Comparison of ENCODE assay signal across 8 cellular contexts in genomic region chr2:231052494-231053451, GRCh38. TPM values are rescaled to one million over a fixed set of nuclear protein-coding genes. Genes with fewer than 3 reads are reported as not detected.
DNase-seq lines count a peak whose midpoint lies in the region; ATAC-seq and TF ChIP-seq lines count a peak whose summit lies in the region.

No MANE protein-coding gene starts in this region.

- H3K9me3 ChIP-seq in Loucy (ENCODE audit: insufficient read depth, low read depth, low read length) (no peaks in the 10 kb centered on the region), transverse colon (no peaks in the 10 kb centered on the region)

- peak; percentile 4 for TF ChIP-seq POLR2A in transverse colon (IDR thresholded peaks at IDR 0.05)

- intact Hi-C loops in cardiac septum (cut with DNase I) (loop anchor here (5.0 to 10.0 kb wide), 2 partner anchors 230 to 732 kb away; partner anchors contain the start of genes COPS7B and PDE6D), transverse colon (cut with DNase I; ENCODE audit: low total_unique reads) (no loop called here)

- H3K4me2 ChIP-seq in Loucy (ENCODE audit: low read depth, low read length, poor library complexity, severe bottlenecking): peak overlapping the region; percentile 78

- peaks cover 19% of the 10 kb centered on the region for H3K4me1 Mint-ChIP-seq in activated naive CD8-positive, alpha-beta T cell (ENCODE audit: low read depth)

- WGBS in transverse colon (ENCODE audit: low coverage in 1 of 2), 2 donors: 11 to 20% methylated on average over 2 to 43 of the region's 62 CpGs

- H3K27me3 Mint-ChIP-seq in activated naive CD8-positive, alpha-beta T cell: peaks cover 2% of the 10 kb centered on the region

- H3K79me2 ChIP-seq in Loucy (ENCODE audit: insufficient read depth, low read length): peaks cover 10% of the 10 kb centered on the region

- peak overlapping the region; percentile 73 for H3K9ac ChIP-seq in Loucy (ENCODE audit: low read depth, low read length, poor library complexity, severe bottlenecking)

- H3K4me3 Mint-ChIP-seq in activated naive CD8-positive, alpha-beta T cell: peak overlapping the region; percentile 89

- TF ChIP-seq CTCF in Loucy (conservative IDR thresholded peaks at IDR 0.05; ENCODE audit: low read length): peak; percentile 83
- peak; percentile 86 to 95 (median 92) for TF ChIP-seq CTCF in transverse colon (IDR thresholded peaks at IDR 0.05)

- peak; percentile 92 for DNase-seq in ELF-1 (ENCODE audit: low read depth, low spot score)
- DNase-seq in GOT3 (lab: John Stamatoyannopoulos, UW): peak; percentile 75
- DNase-seq in cardiac septum (ENCODE audit: low spot score): peak; percentile 93
- peak; percentile 83 for DNase-seq in pons (ENCODE audit: low spot score)
- DNase-seq in transverse colon: peak; percentile 87

- H3K36me3 Mint-ChIP-seq in activated naive CD8-positive, alpha-beta T cell: peaks cover 2% of the 10 kb centered on the region

- no peak for TF ChIP-seq EP300 in transverse colon (IDR thresholded peaks at IDR 0.05; ENCODE audit: low read depth)

- H3K27me3 ChIP-seq in Loucy (ENCODE audit: insufficient read depth, low read length, poor library complexity, severe bottlenecking) (peaks cover 5% of the 10 kb centered on the region), transverse colon (no peaks in the 10 kb centered on the region)

- H3K36me3 ChIP-seq in Loucy (ENCODE audit: insufficient read depth, low read length): no peaks in the 10 kb centered on the region
- no peaks in the 10 kb centered on the region for H3K36me3 ChIP-seq in transverse colon

- H3K27ac ChIP-seq in transverse colon: peak overlapping the region; percentile 52 to 80 (median 72)

- in situ Hi-C loops in transverse colon (cut with MboI; ENCODE audit: low pct_ligation_motif_present in 1 of 4, low pct_unique_long_range_greater_than_20kb in 1 of 4, low sequenced_read_pairs in 3 of 4): no loop called here

- no peaks in the 10 kb centered on the region for H3K9me3 Mint-ChIP-seq in activated naive CD8-positive, alpha-beta T cell (ENCODE audit: low read depth)

- ATAC-seq in SK-N-SH treated with all-trans-retinoic acid at 6 μM for 48 hours: peak; percentile 91

- peak overlapping the region; percentile 97 for H2AFZ ChIP-seq in Loucy (ENCODE audit: low read length)

- peak overlapping the region; percentile 61 for H3K27ac Mint-ChIP-seq in activated naive CD8-positive, alpha-beta T cell

- peak overlapping the region; percentile 83 for H3K4me3 ChIP-seq in Loucy (ENCODE audit: low read length, poor library complexity, severe bottlenecking)
- peak overlapping the region; percentile 45 to 59 (median 50) for H3K4me3 ChIP-seq in transverse colon

- H4K20me1 ChIP-seq in Loucy (ENCODE audit: insufficient read depth, low read length, poor library complexity, severe bottlenecking): peaks cover 10% of the 10 kb centered on the region

- no peaks in the 10 kb centered on the region for H3K9me2 ChIP-seq in Loucy (replicated peaks; ENCODE audit: low read depth, low read length)

- H3K4me1 ChIP-seq in Loucy (ENCODE audit: insufficient read depth, low read length, poor library complexity, severe bottlenecking) (peaks cover 5% of the 10 kb centered on the region), transverse colon (peaks cover under 1 to 52% (median 39%) of the 10 kb centered on the region in 4 donors)

- no peaks in the 10 kb centered on the region for H3F3A ChIP-seq in Loucy (ENCODE audit: low read depth)

TF ChIP-seq in SK-N-SH treated with all-trans-retinoic acid at 6 μM for 48 hours, 23 proteins besides CTCF, POLR2A, EP300 and RAD21:
- no peak for TF ChIP-seq ZFP30 (CRISPR knock-in tag; IDR thresholded peaks at IDR 0.05)
- TF ChIP-seq BACH2 (CRISPR knock-in tag; IDR thresholded peaks at IDR 0.05; ENCODE audit: borderline replicate concordance): no peak
- TF ChIP-seq TCF4 (CRISPR knock-in tag; IDR thresholded peaks at IDR 0.05; ENCODE audit: borderline replicate concordance): no peak
- TF ChIP-seq ZC3H10 (CRISPR knock-in tag; IDR thresholded peaks at IDR 0.05): no peak
- no peak for TF ChIP-seq ESRRG (CRISPR knock-in tag; IDR thresholded peaks at IDR 0.05)
- no peak for TF ChIP-seq SNAI2 (CRISPR knock-in tag; IDR thresholded peaks at IDR 0.05)
- TF ChIP-seq ZNF70 (CRISPR knock-in tag; IDR thresholded peaks at IDR 0.05): no peak
- TF ChIP-seq CREB5 (CRISPR knock-in tag; IDR thresholded peaks at IDR 0.05; ENCODE audit: low read depth): no peak
- no peak for TF ChIP-seq PATZ1 (CRISPR knock-in tag; IDR thresholded peaks at IDR 0.05; ENCODE audit: borderline replicate concordance)
- no peak for TF ChIP-seq OSR1 (CRISPR knock-in tag; IDR thresholded peaks at IDR 0.05)
- TF ChIP-seq CSRNP3 (CRISPR knock-in tag; IDR thresholded peaks at IDR 0.05): no peak
- TF ChIP-seq TOX (CRISPR knock-in tag; IDR thresholded peaks at IDR 0.05; ENCODE audit: borderline replicate concordance): no peak
- no peak for TF ChIP-seq POU6F1 (CRISPR knock-in tag; IDR thresholded peaks at IDR 0.05; ENCODE audit: borderline replicate concordance, low read depth)

RNA-seq across cellular contexts. Expression of gene PSMD1, which starts 3.9 kb away (rescaled TPM):
- 87.0 TPM for total RNA-seq in cardiac septum
- total RNA-seq in transverse colon: 10 to 100 TPM; 24.3 to 85.3 (median 74.7) TPM

RNA-seq across cellular contexts. Expression of gene C2orf72, which starts 15.4 kb away (rescaled TPM):
- 0.08 TPM for total RNA-seq in cardiac septum
- 10 to 100 TPM; 15.9 to 52.7 (median 23.6) TPM for total RNA-seq in transverse colon

RNA-seq across cellular contexts. Expression of gene SPATA3, which starts 56.9 kb away (rescaled TPM):
- total RNA-seq in cardiac septum (not detected), transverse colon (not detected)

Comparison
In these comparisons a context has a peak if more than half of its experiments do, and no peak if none do; other contexts are left out.
1. Peak in every context shown above with its lines: DNase-seq, ATAC-seq, H3K4me3 ChIP-seq and H3K27ac ChIP-seq.
2. RNA of gene C2orf72, which starts 15.4 kb away (total RNA-seq): 15.9 to 52.7 TPM in transverse colon; 0.08 TPM in cardiac septum (single experiment); every median in the first group is over 10 times any median in the second.